Comparison of ENCODE assay signal across 12 cellular contexts in the genomic region with DNA sequence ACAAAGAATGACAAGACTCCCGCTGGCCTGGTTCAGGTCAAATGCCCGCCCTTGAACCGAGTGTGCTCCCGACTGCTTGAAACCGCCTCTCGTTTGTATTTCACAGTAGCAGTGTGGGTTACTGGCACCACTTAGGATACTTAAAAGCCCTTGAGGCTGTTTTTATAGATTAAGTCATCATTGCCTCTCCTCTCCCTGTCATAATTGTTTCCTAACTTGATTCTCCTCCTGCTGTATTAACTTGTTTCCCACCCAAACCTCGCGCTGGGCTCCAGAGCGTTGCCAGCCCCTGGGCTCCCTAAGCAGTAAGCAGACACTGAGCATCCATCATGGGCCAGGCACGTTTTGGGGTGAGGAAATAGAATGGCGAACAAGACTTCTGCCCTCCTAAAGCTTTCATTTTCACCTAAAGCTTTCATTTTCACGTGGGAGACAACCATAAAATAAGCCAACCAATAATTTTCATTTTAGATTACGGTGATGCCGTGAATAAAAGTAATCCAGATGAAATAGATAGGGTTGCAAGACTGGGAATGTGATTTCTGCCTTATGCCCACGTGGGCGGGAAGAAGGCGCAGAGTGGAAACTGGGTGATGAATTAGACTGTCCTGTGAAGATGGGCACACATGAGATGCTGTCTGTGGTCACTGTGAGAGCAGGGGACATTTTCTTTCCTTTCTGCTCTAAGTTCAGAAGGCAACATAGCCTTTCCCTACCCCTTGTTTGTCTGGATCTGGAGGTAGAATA.
DNase-seq lines count a peak whose midpoint lies in the region; ATAC-seq and TF ChIP-seq lines count a peak whose summit lies in the region.
"Had no signal": no experiment of that assay in that cellular context is flagged by ENCODE, and none has a peak within 500 bp of the region (broad histone marks: within the 10 kb centered on the region; RNA-seq: fewer than 3 reads in every experiment).

No MANE protein-coding gene starts in this region.

- TF ChIP-seq CTCF in CD8-positive, alpha-beta T cell (IDR thresholded peaks at IDR 0.05): no peak
- no peak for TF ChIP-seq CTCF in lower lobe of right lung (IDR thresholded peaks at IDR 0.05)
- no peak for TF ChIP-seq CTCF in MM.1S (IDR thresholded peaks at IDR 0.05; ENCODE audit: low read length)

- H3F3A ChIP-seq in MM.1S (ENCODE audit: insufficient read depth, low read length): no peaks in the 10 kb centered on the region

- peaks cover 37% of the 10 kb centered on the region for H3K4me1 ChIP-seq in CD8-positive, alpha-beta T cell (ENCODE audit: insufficient read depth, low read length)
- H3K4me1 ChIP-seq in lower lobe of right lung (peaks cover 41% of the 10 kb centered on the region), MM.1S (ENCODE audit: low read length) (no peaks in the 10 kb centered on the region)

- no peak overlapping the region for H3K4me2 ChIP-seq in MM.1S (ENCODE audit: low read depth, low read length)

- no peaks in the 10 kb centered on the region for H4K20me1 ChIP-seq in MM.1S (ENCODE audit: insufficient read depth, low read length)

- peaks cover 81% of the 10 kb centered on the region for H3K4me1 Mint-ChIP-seq in CD8-positive, alpha-beta T cell (ENCODE audit: low read depth)
- peaks cover 25 to 37% (median 36%) of the 10 kb centered on the region in 3 donors for H3K4me1 Mint-ChIP-seq in IgD-negative memory B cell
- H3K4me1 Mint-ChIP-seq in activated T-helper 17 cell treated with anti-CD3 and anti-CD28 coated beads, Interleukin-2, amount 50 U/mL, for 72 hours: peaks cover 45% of the 10 kb centered on the region

- no peaks in the 10 kb centered on the region for H3K27me3 ChIP-seq in CD8-positive, alpha-beta T cell (ENCODE audit: insufficient read depth, low read length)
- H3K27me3 ChIP-seq in lower lobe of right lung (ENCODE audit: low read depth) (no peaks in the 10 kb centered on the region), MM.1S (replicated peaks; ENCODE audit: insufficient read depth, low read length) (no peaks in the 10 kb centered on the region)

- no peaks in the 10 kb centered on the region for H3K9me3 ChIP-seq in CD8-positive, alpha-beta T cell (ENCODE audit: low read length)
- H3K9me3 ChIP-seq in lower lobe of right lung: no peaks in the 10 kb centered on the region
- no peaks in the 10 kb centered on the region for H3K9me3 ChIP-seq in MM.1S (replicated peaks; ENCODE audit: insufficient read depth, low read length)

- intact Hi-C loops in CD8-positive, alpha-beta T cell (cut with DNase I, micrococcal nuclease): no loop called here
- intact Hi-C loops in lower lobe of right lung (cut with DNase I): no loop called here

- H3K4me3 Mint-ChIP-seq in CD8-positive, alpha-beta T cell: peak overlapping the region; percentile 40
- no peak overlapping the region for H3K4me3 Mint-ChIP-seq in IgD-negative memory B cell
- H3K4me3 Mint-ChIP-seq in activated T-helper 17 cell treated with anti-CD3 and anti-CD28 coated beads, Interleukin-2, amount 50 U/mL, for 72 hours: peak overlapping the region; percentile 75

- no peak overlapping the region for H3K9ac ChIP-seq in MM.1S (ENCODE audit: low read length)

- H3K4me3 ChIP-seq in CD8-positive, alpha-beta T cell (ENCODE audit: low read depth, low read length): no peak overlapping the region
- H3K4me3 ChIP-seq in lower lobe of right lung: no peak overlapping the region
- H3K4me3 ChIP-seq in MM.1S (ENCODE audit: low read length): no peak overlapping the region

- no peaks in the 10 kb centered on the region for H3K9me2 ChIP-seq in MM.1S (replicated peaks; ENCODE audit: insufficient read depth, low read length)

- POLR2A ChIA-PET in CD8-positive, alpha-beta T cell (lab: Charles Lee): interaction anchor here (0.6 kb wide), 1 partner anchor 40 kb away, joined by 3 read pairs; no protein-coding TSS in a partner anchor

- CTCF ChIA-PET in CD8-positive, alpha-beta T cell (lab: Charles Lee): interaction anchor here (1.3 kb wide), 1 partner anchor 17 kb away, joined by 3 read pairs; no protein-coding TSS in a partner anchor

- no peaks in the 10 kb centered on the region for H3K9me3 Mint-ChIP-seq in CD8-positive, alpha-beta T cell
- H3K9me3 Mint-ChIP-seq in IgD-negative memory B cell: no peaks in the 10 kb centered on the region
- no peaks in the 10 kb centered on the region for H3K9me3 Mint-ChIP-seq in activated T-helper 17 cell treated with anti-CD3 and anti-CD28 coated beads, Interleukin-2, amount 50 U/mL, for 72 hours

- ATAC-seq in CD8-positive, alpha-beta T cell: peak; percentile 15
- ATAC-seq in activated T-helper 17 cell treated with anti-CD3 and anti-CD28 coated beads, Interleukin-2, amount 50 U/mL, for 72 hours (replicated peaks): peak; percentile 59
- ATAC-seq in lower lobe of right lung (peak; percentile 88 to 94), GM18517 (IDR thresholded peaks at IDR 0.05; ENCODE audit: unreplicated experiment) (no peak)

- no peak overlapping the region for H3K27ac ChIP-seq in CD8-positive, alpha-beta T cell (ENCODE audit: low read depth, low read length)
- peak overlapping the region; percentile 74 for H3K27ac ChIP-seq in lower lobe of right lung
- no peak overlapping the region for H3K27ac ChIP-seq in MM.1S (ENCODE audit: low read length)
- H3K27ac ChIP-seq: VCaP had no signal

- peak overlapping the region; percentile 90 for H3K27ac Mint-ChIP-seq in CD8-positive, alpha-beta T cell
- peak overlapping the region in 2 of 3 donors; percentile 29 to 89 for H3K27ac Mint-ChIP-seq in IgD-negative memory B cell
- peak overlapping the region; percentile 77 for H3K27ac Mint-ChIP-seq in activated T-helper 17 cell treated with anti-CD3 and anti-CD28 coated beads, Interleukin-2, amount 50 U/mL, for 72 hours

- H3K36me3 ChIP-seq in CD8-positive, alpha-beta T cell (ENCODE audit: insufficient read depth, low read length): peaks cover 24% of the 10 kb centered on the region
- H3K36me3 ChIP-seq in lower lobe of right lung: peaks cover 17% of the 10 kb centered on the region
- no peaks in the 10 kb centered on the region for H3K36me3 ChIP-seq in MM.1S (replicated peaks; ENCODE audit: insufficient read depth, low read length)

- no peak overlapping the region for H2AFZ ChIP-seq in MM.1S (ENCODE audit: low read length)

- no peaks in the 10 kb centered on the region for H3K27me3 Mint-ChIP-seq in CD8-positive, alpha-beta T cell (ENCODE audit: low read depth)
- H3K27me3 Mint-ChIP-seq in IgD-negative memory B cell: no peaks in the 10 kb centered on the region
- H3K27me3 Mint-ChIP-seq in activated T-helper 17 cell treated with anti-CD3 and anti-CD28 coated beads, Interleukin-2, amount 50 U/mL, for 72 hours: no peaks in the 10 kb centered on the region

- no peak for DNase-seq in CD8-positive, alpha-beta T cell
- DNase-seq in lower lobe of right lung (peak; percentile 60), SHP77 treated with DMSO at 0.1 percent for 48 hours (lab: John Stamatoyannopoulos, UW) (no peak), MM.1S (no peak), AG20443 (ENCODE audit: low spot score) (no peak)
- DNase-seq: anterior cingulate cortex, midbrain, NCI-H1694 treated with DMSO at 0.1 percent for 48 hours had no signal

- H3K36me3 Mint-ChIP-seq in CD8-positive, alpha-beta T cell: peaks cover 80% of the 10 kb centered on the region
- peaks cover 4% of the 10 kb centered on the region for H3K36me3 Mint-ChIP-seq in IgD-negative memory B cell
- H3K36me3 Mint-ChIP-seq in activated T-helper 17 cell treated with anti-CD3 and anti-CD28 coated beads, Interleukin-2, amount 50 U/mL, for 72 hours (ENCODE audit: low read depth): peaks cover 88% of the 10 kb centered on the region

- H3K79me2 ChIP-seq in MM.1S (ENCODE audit: low read length): peaks cover 43% of the 10 kb centered on the region

Comparison
In these comparisons a context has a peak if more than half of its experiments do, and no peak if none do; other contexts are left out.
1. H3K4me3 Mint-ChIP-seq: peak in CD8-positive, alpha-beta T cell (single experiment) and activated T-helper 17 cell treated with anti-CD3 and anti-CD28 coated beads, Interleukin-2, amount 50 U/mL, for 72 hours (single experiment); none in IgD-negative memory B cell (0 of 4).
2. Peak in every context shown above with its lines, with median percentiles within 50 percentile points of each other: H3K27ac Mint-ChIP-seq.